In genomic region chr2:19868705-19869550, GRCh38 we compare ENCODE assay signal across 8 cellular contexts. TPM values are rescaled to one million over a fixed set of nuclear protein-coding genes. Genes with fewer than 3 reads are reported as not detected.
DNase-seq lines count a peak whose midpoint lies in the region; ATAC-seq, FAIRE-seq and TF ChIP-seq lines count a peak whose summit lies in the region.

No MANE protein-coding gene starts in this region.

- CTCF ChIA-PET in activated CD8-positive, alpha-beta T cell treated with anti-CD3 and anti-CD28 coated beads for 36 hours (lab: Charles Lee): no interaction called here
- CTCF ChIA-PET in endothelial cell of umbilical vein (lab: Charles Lee) (interaction anchor here (1.2 kb wide), 1 partner anchor 146 kb away, joined by 3 read pairs; no protein-coding TSS in a partner anchor), RWPE1 (lab: Yijun Ruan, JAX) (interaction anchor here (0.6 kb wide), 1 partner anchor 592 kb away, joined by 3 read pairs; no protein-coding TSS in a partner anchor)

- H3K4me2 ChIP-seq in endothelial cell of umbilical vein (ENCODE audit: insufficient read depth, low read length): peak overlapping the region; percentile 54

- H3K4me3 Mint-ChIP-seq in activated CD8-positive, alpha-beta T cell treated with anti-CD3 and anti-CD28 coated beads for 36 hours: peak overlapping the region; percentile 89
- H3K4me3 Mint-ChIP-seq in nephron: peak overlapping the region; percentile 90 to 91 (median 90)

- no peaks in the 10 kb centered on the region for H3K27me3 Mint-ChIP-seq in activated CD8-positive, alpha-beta T cell treated with anti-CD3 and anti-CD28 coated beads for 36 hours
- H3K27me3 Mint-ChIP-seq in nephron (ENCODE audit: low read depth): peaks cover 18% of the 10 kb centered on the region

- H4K20me1 ChIP-seq in endothelial cell of umbilical vein (replicated peaks; ENCODE audit: control insufficient read depth, extremely low read depth, insufficient read depth, low read length): no peaks in the 10 kb centered on the region

- H3K4me1 ChIP-seq in endothelial cell of umbilical vein (ENCODE audit: control insufficient read depth, extremely low read depth, insufficient read depth, low read length): peaks cover 5% of the 10 kb centered on the region
- peaks cover 0 to 18% (median 13%) of the 10 kb centered on the region in 4 donors for H3K4me1 ChIP-seq in stomach

- peaks cover 32% of the 10 kb centered on the region for H3K4me1 Mint-ChIP-seq in activated CD8-positive, alpha-beta T cell treated with anti-CD3 and anti-CD28 coated beads for 36 hours (ENCODE audit: low read depth)
- peaks cover 20% of the 10 kb centered on the region for H3K4me1 Mint-ChIP-seq in nephron

- H3K79me2 ChIP-seq in endothelial cell of umbilical vein (ENCODE audit: control insufficient read depth, insufficient read depth, low read length): no peaks in the 10 kb centered on the region

- H3K27me3 ChIP-seq in endothelial cell of umbilical vein (ENCODE audit: control insufficient read depth in 2 of 2, insufficient read depth in 2 of 2, low read length in 2 of 2) (no peaks in the 10 kb centered on the region), stomach (peaks cover 0 to 9% (median 0%) of the 10 kb centered on the region in 3 donors)

- TF ChIP-seq EP300 in stomach (IDR thresholded peaks at IDR 0.05): no peak

- H3K36me3 Mint-ChIP-seq in activated CD8-positive, alpha-beta T cell treated with anti-CD3 and anti-CD28 coated beads for 36 hours (ENCODE audit: low read depth): no peaks in the 10 kb centered on the region
- H3K36me3 Mint-ChIP-seq in nephron (ENCODE audit: low read depth): peaks cover 4% of the 10 kb centered on the region

- H3K4me3 ChIP-seq in AG09309 (ENCODE audit: control insufficient read depth, low read depth, low read length) (peak overlapping the region; percentile 36), endothelial cell of umbilical vein (replicated peaks in 1 of 3; ENCODE audit: insufficient read depth in 1 of 3, low read depth in 1 of 3, low read length in 3 of 3) (peak overlapping the region in 2 of 3 experiments; percentile 23 to 34), stomach (peak overlapping the region; percentile 41 to 53 (median 47))

- TF ChIP-seq POLR2A in endothelial cell of umbilical vein (IDR thresholded peaks at IDR 0.05; ENCODE audit: low read depth, low read length) (no peak), stomach (IDR thresholded peaks at IDR 0.05) (no peak)

- POLR2A ChIA-PET in activated CD8-positive, alpha-beta T cell treated with anti-CD3 and anti-CD28 coated beads for 36 hours (lab: Charles Lee): interaction anchor here (0.7 to 1.0 kb wide), 2 partner anchors 31 to 102 kb away, joined by 3 read pairs; no protein-coding TSS in a partner anchor
- POLR2A ChIA-PET in endothelial cell of umbilical vein (lab: Charles Lee) (no interaction called here), RWPE1 (lab: Yijun Ruan, JAX; ENCODE audit: low non-redundant PET) (no interaction called here)

- dilution Hi-C loops in endothelial cell of umbilical vein (cut with MboI; ENCODE audit: extremely low pct_ligation_motif_present, low sequenced_read_pairs): no loop called here

- no peak overlapping the region for H3K9ac ChIP-seq in endothelial cell of umbilical vein (replicated peaks; ENCODE audit: extremely low read depth, insufficient read depth, low read length)

- DNase-seq in AG09309 (ENCODE audit: low read depth): no peak
- DNase-seq in activated CD8-positive, alpha-beta T cell treated with anti-CD3 and anti-CD28 coated beads for 36 hours: peak; percentile 76
- DNase-seq in endothelial cell of umbilical vein (ENCODE audit: low read depth, low spot score): no peak
- peak; percentile 54 for DNase-seq in stomach
- no peak for DNase-seq in RWPE1 (ENCODE audit: low spot score)

- no peak for FAIRE-seq in endothelial cell of umbilical vein (lab: Jason Lieb, UNC)

- no TSS peak for BruUV-seq in endothelial cell of umbilical vein (replicated peaks; lab: Mats Ljungman, UMichigan)

- H3K27ac Mint-ChIP-seq in activated CD8-positive, alpha-beta T cell treated with anti-CD3 and anti-CD28 coated beads for 36 hours: peak overlapping the region; percentile 89
- H3K27ac Mint-ChIP-seq in nephron: peak overlapping the region in 2 of 3 experiments; percentile 35 to 83

- no peaks in the 10 kb centered on the region for H3K36me3 ChIP-seq in endothelial cell of umbilical vein (ENCODE audit: control insufficient read depth in 2 of 2, extremely low read depth in 1 of 2, insufficient read depth in 2 of 2, low read length in 2 of 2)
- no peaks in the 10 kb centered on the region for H3K36me3 ChIP-seq in stomach

- ATAC-seq in GM19324 (IDR thresholded peaks at IDR 0.05; ENCODE audit: low FRiP score, unreplicated experiment): peak; percentile 83
- peak; percentile 41 for ATAC-seq in HG03469 (IDR thresholded peaks at IDR 0.05; ENCODE audit: unreplicated experiment)
- peak; percentile 90 for ATAC-seq in activated CD8-positive, alpha-beta T cell treated with anti-CD3 and anti-CD28 coated beads for 36 hours

- TF ChIP-seq CTCF in AG09309 (IDR thresholded peaks at IDR 0.05; ENCODE audit: control insufficient read depth, insufficient read depth, low read depth, low read length, missing control alignments) (no peak), endothelial cell of umbilical vein (IDR thresholded peaks at IDR 0.05; ENCODE audit: extremely low read depth in 1 of 2, insufficient read depth in 1 of 2, low read depth in 1 of 2, low read length in 2 of 2) (no peak), nephron (IDR thresholded peaks at IDR 0.05; ENCODE audit: unreplicated experiment in 3 of 3) (no peak), stomach (IDR thresholded peaks at IDR 0.05) (no peak), RWPE1 (conservative IDR thresholded peaks at IDR 0.05; ENCODE audit: low read depth) (no peak)
- no peak for TF ChIP-seq CTCF in activated CD8-positive, alpha-beta T cell treated with anti-CD3 and anti-CD28 coated beads for 36 hours (IDR thresholded peaks at IDR 0.05)

- H3K9me3 Mint-ChIP-seq in activated CD8-positive, alpha-beta T cell treated with anti-CD3 and anti-CD28 coated beads for 36 hours: no peaks in the 10 kb centered on the region
- no peaks in the 10 kb centered on the region for H3K9me3 Mint-ChIP-seq in nephron

- 20 to 31% (median 22%) methylated on average over 26 to 51 of the region's 51 CpGs for WGBS in stomach, 5 donors

- H2AFZ ChIP-seq in endothelial cell of umbilical vein (ENCODE audit: low read depth, low read length): peak overlapping the region; percentile 76

- intact Hi-C loops in activated CD8-positive, alpha-beta T cell treated with anti-CD3 and anti-CD28 coated beads for 36 hours (cut with micrococcal nuclease): loop anchor here (5.0 to 10.0 kb wide), 3 partner anchors 104 to 1347 kb away; no protein-coding TSS in a partner anchor
- intact Hi-C loops in endothelial cell of umbilical vein (cut with micrococcal nuclease): no loop called here
- intact Hi-C loops in stomach (cut with DNase I; ENCODE audit: low total_unique reads): loop anchor here (10.0 kb wide), 1 partner anchor 514 kb away; the partner anchor contains the start of gene OSR1

- H3K27ac ChIP-seq in endothelial cell of umbilical vein (ENCODE audit: insufficient read depth, low read depth, low read length): no peak overlapping the region
- H3K27ac ChIP-seq in stomach: peak overlapping the region in 2 of 5 donors; percentile 30 to 61
- H3K27ac ChIP-seq in RWPE1: no peak overlapping the region

- H3K9me1 ChIP-seq in endothelial cell of umbilical vein (replicated peaks; ENCODE audit: control insufficient read depth, extremely low read depth, insufficient read depth, low read length): no peaks in the 10 kb centered on the region

- H3K9me3 ChIP-seq in endothelial cell of umbilical vein (replicated peaks; ENCODE audit: control insufficient read depth, insufficient read depth, low read length): no peaks in the 10 kb centered on the region
- no peaks in the 10 kb centered on the region for H3K9me3 ChIP-seq in stomach

TF ChIP-seq in endothelial cell of umbilical vein, 7 proteins besides CTCF, POLR2A, EP300 and RAD21:
- TF ChIP-seq POLR2AphosphoS5 (IDR thresholded peaks at IDR 0.05; ENCODE audit: insufficient read depth, low read depth, low read length) (no peak), FOS (IDR thresholded peaks at IDR 0.05; ENCODE audit: borderline replicate concordance, insufficient read depth, low read length) (no peak), MYC (IDR thresholded peaks at IDR 0.05; ENCODE audit: low read depth, low read length) (no peak), EZH2 (IDR thresholded peaks at IDR 0.05; ENCODE audit: borderline replicate concordance, low read depth, low read length, severe bottlenecking) (no peak), MAX (IDR thresholded peaks at IDR 0.05; ENCODE audit: insufficient read depth, insufficient read length) (no peak), JUN (IDR thresholded peaks at IDR 0.05; ENCODE audit: borderline replicate concordance, insufficient read depth, insufficient read length, low read depth) (no peak), GATA2 (IDR thresholded peaks at IDR 0.05; ENCODE audit: insufficient read depth, insufficient read length, low read depth, low read length) (no peak)

RNA-seq across cellular contexts. Expression of gene TTC32, which starts 32.9 kb away (rescaled TPM):
- total RNA-seq in activated CD8-positive, alpha-beta T cell treated with anti-CD3 and anti-CD28 coated beads for 36 hours: 10 to 100 TPM; 21.6 to 24.2 TPM
- total RNA-seq in endothelial cell of umbilical vein (8.8 and 13.8 TPM in 2 replicates), stomach (10 to 100 TPM in 3 of 5 donors, 1 to 10 TPM in 1, not detected in 1; 5.5 to 35.4 (median 18.9) TPM)
- polyA plus RNA-seq in endothelial cell of umbilical vein (8.7 and 9.4 TPM in 2 replicates), stomach (10 to 100 TPM in 2 of 3 donors, 1 to 10 TPM in 1; 4.1 to 23.8 (median 19.1) TPM)
- 10.8 and 10.9 TPM in 2 replicates for polyA plus RNA-seq in endothelial cell of umbilical vein (2011; cell fraction: cytosol; rRNA removed)
- 27.0 and 44.9 TPM in 2 replicates for polyA plus RNA-seq in endothelial cell of umbilical vein (2011; cell fraction: nucleus; rRNA removed)
- 8.1 and 9.0 TPM in 2 replicates for polyA plus RNA-seq in endothelial cell of umbilical vein (2012)
- 4.4 and 7.6 TPM in 2 replicates for polyA minus RNA-seq in endothelial cell of umbilical vein
- polyA minus RNA-seq in endothelial cell of umbilical vein (2011; cell fraction: cytosol; rRNA and poly(A)+ RNA removed): 9.1 TPM
- polyA minus RNA-seq in endothelial cell of umbilical vein (2011; cell fraction: nucleus; rRNA and poly(A)+ RNA removed): 36.7 and 41.1 TPM in 2 replicates

Comparison
In these comparisons a context has a peak if more than half of its experiments do, and no peak if none do; other contexts are left out.
1. DNase-seq: peak in activated CD8-positive, alpha-beta T cell treated with anti-CD3 and anti-CD28 coated beads for 36 hours (single experiment) and stomach (single experiment); none in AG09309 (single experiment), endothelial cell of umbilical vein (single experiment) and RWPE1 (single experiment).
2. Peak in every context shown above with its lines, with median percentiles within 50 percentile points of each other: H3K4me3 ChIP-seq and ATAC-seq.